Comparison of ENCODE assay signal across 9 cellular contexts in genomic region chr10:29119374-29119773, GRCh38.
A peak's percentile ranks its signal among the peaks of the same experiment; 100 is the strongest.
DNase-seq lines count a peak whose midpoint lies in the region; ATAC-seq and TF ChIP-seq lines count a peak whose summit lies in the region.
"Had no signal": no experiment of that assay in that cellular context is flagged by ENCODE, and none has a peak within 500 bp of the region (broad histone marks: within the 10 kb centered on the region; RNA-seq: fewer than 3 reads in every experiment).

No MANE protein-coding gene starts in this region.

- H3K9me3 ChIP-seq in HAP-1 (peaks cover 6% of the 10 kb centered on the region), esophagus muscularis mucosa (peaks cover 0 to 34% (median 16%) of the 10 kb centered on the region in 4 donors)

- peaks cover 3% of the 10 kb centered on the region for H3K27me3 Mint-ChIP-seq in activated naive CD8-positive, alpha-beta T cell treated with anti-CD3 and anti-CD28 coated beads for 36 hours

- WGBS in esophagus muscularis mucosa: 59% methylated on average over 8 of the region's 8 CpGs

- in situ Hi-C loops in HAP-1 (cut with MboI; ENCODE audit: low sequenced_read_pairs): no loop called here

- TF ChIP-seq EP300 in esophagus muscularis mucosa (IDR thresholded peaks at IDR 0.05): no peak

- intact Hi-C loops in esophagus muscularis mucosa (cut with DNase I): no loop called here

- H3K36me3 ChIP-seq in HAP-1 (replicated peaks) (no peaks in the 10 kb centered on the region), esophagus muscularis mucosa (no peaks in the 10 kb centered on the region)

- no peak overlapping the region for H3K27ac ChIP-seq in esophagus muscularis mucosa (replicated peaks in 1 of 4)

- no peak for TF ChIP-seq CTCF in esophagus muscularis mucosa (IDR thresholded peaks at IDR 0.05)

- H3K36me3 Mint-ChIP-seq in activated naive CD8-positive, alpha-beta T cell treated with anti-CD3 and anti-CD28 coated beads for 36 hours: peaks cover 2% of the 10 kb centered on the region

- no peaks in the 10 kb centered on the region for H3K27me3 ChIP-seq in HAP-1 (ENCODE audit: low read depth)
- H3K27me3 ChIP-seq in esophagus muscularis mucosa: no peaks in the 10 kb centered on the region

- H3K9me3 Mint-ChIP-seq in activated naive CD8-positive, alpha-beta T cell treated with anti-CD3 and anti-CD28 coated beads for 36 hours: peaks cover 17% of the 10 kb centered on the region

- DNase-seq in COLO668 (lab: John Stamatoyannopoulos, UW; ENCODE audit: unreplicated experiment) (peak; percentile 44), HAP-1 (ENCODE audit: low spot score in 2 of 2) (peak; percentile 38 to 88), left lobe of liver (ENCODE audit: low spot score) (no peak), DMS79 treated with DMSO at 0.1 percent for 48 hours (lab: John Stamatoyannopoulos, UW) (no peak), esophagus muscularis mucosa (ENCODE audit: extremely low spot score) (no peak)
- peak; percentile 4 for DNase-seq in activated naive CD8-positive, alpha-beta T cell treated with anti-CD3 and anti-CD28 coated beads for 36 hours
- DNase-seq: activated gamma-delta T cell treated with Interleukin-2 at 50 U/mL for 16 hours had no signal

- H3K4me1 Mint-ChIP-seq in activated naive CD8-positive, alpha-beta T cell treated with anti-CD3 and anti-CD28 coated beads for 36 hours: no peaks in the 10 kb centered on the region

- TF ChIP-seq POLR2A in esophagus muscularis mucosa (IDR thresholded peaks at IDR 0.05; ENCODE audit: low read depth): no peak

- H3K27ac Mint-ChIP-seq in activated naive CD8-positive, alpha-beta T cell treated with anti-CD3 and anti-CD28 coated beads for 36 hours: no peak overlapping the region

- peak; percentile 62 for ATAC-seq in left lobe of liver
- no peak for ATAC-seq in HG03095 (IDR thresholded peaks at IDR 0.05; ENCODE audit: unreplicated experiment)
- no peak for ATAC-seq in GM19324 (IDR thresholded peaks at IDR 0.05; ENCODE audit: low FRiP score, unreplicated experiment)

- no peaks in the 10 kb centered on the region for H3K4me1 ChIP-seq in HAP-1
- no peaks in the 10 kb centered on the region for H3K4me1 ChIP-seq in esophagus muscularis mucosa

- H3K4me3 ChIP-seq in HAP-1 (no peak overlapping the region), esophagus muscularis mucosa (no peak overlapping the region)

- H3K4me3 Mint-ChIP-seq in activated naive CD8-positive, alpha-beta T cell treated with anti-CD3 and anti-CD28 coated beads for 36 hours: no peak overlapping the region

Comparison
In these comparisons a context has a peak if more than half of its experiments do, and no peak if none do; other contexts are left out.
1. DNase-seq: peak in COLO668 (single experiment), HAP-1 (2 of 2) and activated naive CD8-positive, alpha-beta T cell treated with anti-CD3 and anti-CD28 coated beads for 36 hours (single experiment); none in left lobe of liver (single experiment), DMS79 treated with DMSO at 0.1 percent for 48 hours (single experiment) and esophagus muscularis mucosa (single experiment).